ENCODE assay signal across 10 cellular contexts in the genomic region with DNA sequence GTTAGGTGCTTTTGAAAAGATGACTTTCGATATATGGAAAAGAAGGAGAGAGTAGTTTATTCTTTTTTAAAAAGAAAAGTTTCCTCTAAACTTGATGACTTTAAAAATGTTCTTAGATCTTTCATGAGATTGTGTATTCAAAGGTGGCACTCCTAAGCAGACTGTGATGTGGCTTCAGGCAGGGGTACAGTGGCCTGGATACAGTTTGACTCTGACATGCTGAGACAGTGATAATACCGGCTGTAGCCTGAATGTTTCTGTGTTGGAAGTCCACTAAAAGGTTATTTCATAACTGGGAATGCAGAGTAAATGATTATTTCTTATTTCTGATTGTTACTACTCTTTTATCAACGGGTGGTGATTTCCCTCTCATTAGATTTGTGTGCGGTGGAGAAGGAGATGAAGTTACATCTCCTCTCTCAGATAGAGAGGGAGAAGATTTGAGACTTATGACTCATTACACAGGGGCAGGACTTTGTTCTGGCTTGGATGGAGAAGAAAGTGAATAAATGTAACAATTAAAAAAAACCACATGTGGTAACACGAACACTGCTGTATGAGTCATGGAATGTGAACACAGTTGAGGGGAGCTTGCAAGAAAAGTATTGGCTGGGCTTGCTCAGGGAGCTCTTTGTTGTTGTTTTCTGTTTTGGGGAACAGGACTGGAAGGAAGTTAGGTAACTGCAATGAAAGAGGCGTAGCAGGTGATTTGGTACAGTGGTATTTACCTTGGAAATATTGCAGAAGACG. TPM values are rescaled to one million over a fixed set of nuclear protein-coding genes. Genes with fewer than 3 reads are reported as not detected.
DNase-seq lines count a peak whose midpoint lies in the region; ATAC-seq and TF ChIP-seq lines count a peak whose summit lies in the region.
"Had no signal": no experiment of that assay in that cellular context is flagged by ENCODE, and none has a peak within 500 bp of the region (broad histone marks: within the 10 kb centered on the region; RNA-seq: fewer than 3 reads in every experiment).

No MANE protein-coding gene starts in this region.

- H2AFZ ChIP-seq in KMS-11 (ENCODE audit: low read depth), result peak overlapping the region; percentile 31; the same call in 1 of the 2 replicates

- no peak for TF ChIP-seq CTCF in KMS-11 (conservative IDR thresholded peaks at IDR 0.05; ENCODE audit: low read depth, low read length)

- H3K27me3 ChIP-seq in KMS-11 (ENCODE audit: insufficient read depth, low read depth) (no peaks in the 10 kb centered on the region), adipocyte (replicated peaks; ENCODE audit: control insufficient read depth, insufficient read depth, low read length) (no peaks in the 10 kb centered on the region)

- H3K27ac ChIP-seq in KMS-11 (peak overlapping the region; percentile 23; the same call in 1 of the 2 replicates), mesodermal cell (ENCODE audit: low read depth, low read length, severe bottlenecking) (peak overlapping the region; percentile 18)
- H3K27ac ChIP-seq: psoas muscle, VCaP had no signal

- no peaks in the 10 kb centered on the region for H4K20me1 ChIP-seq in KMS-11 (ENCODE audit: insufficient read depth)

- no peak for DNase-seq in activated CD4-positive, CD25-positive, alpha-beta regulatory T cell (lab: John Stamatoyannopoulos, UW)
- DNase-seq in adipocyte (ENCODE audit: low read depth) (peak; percentile 88), inferior parietal cortex (ENCODE audit: extremely low spot score) (no peak), NCI-H146 treated with DMSO at 0.1 percent for 48 hours (lab: John Stamatoyannopoulos, UW; ENCODE audit: unreplicated experiment) (no peak), SHP77 (lab: John Stamatoyannopoulos, UW) (no peak)
- DNase-seq: psoas muscle had no signal

- H3K9me3 ChIP-seq in adipocyte (ENCODE audit: control insufficient read depth, low read length) (no peaks in the 10 kb centered on the region), mesodermal cell (ENCODE audit: control insufficient read depth, low read length) (no peaks in the 10 kb centered on the region)
- H3K9me3 ChIP-seq: psoas muscle had no signal

- no peaks in the 10 kb centered on the region for H3K36me3 ChIP-seq in KMS-11 (ENCODE audit: insufficient read depth)
- H3K36me3 ChIP-seq in adipocyte (ENCODE audit: control insufficient read depth, insufficient read depth, low read length, severe bottlenecking), result no peaks in the 10 kb centered on the region
- H3K36me3 ChIP-seq in mesodermal cell (ENCODE audit: control insufficient read depth, insufficient read depth, low read length), result no peaks in the 10 kb centered on the region

- peaks cover 31% of the 10 kb centered on the region for H3K4me1 ChIP-seq in KMS-11 (ENCODE audit: low read depth, poor library complexity, severe bottlenecking)
- peaks cover 35% of the 10 kb centered on the region for H3K4me1 ChIP-seq in adipocyte (ENCODE audit: control insufficient read depth, insufficient read depth, low read length)
- peaks cover 9% of the 10 kb centered on the region for H3K4me1 ChIP-seq in mesodermal cell (ENCODE audit: control insufficient read depth, insufficient read depth, low read length, poor library complexity, severe bottlenecking)
- H3K4me1 ChIP-seq: psoas muscle had no signal

- H3K4me3 ChIP-seq in KMS-11 (IDR thresholded peaks at IDR 0.05; ENCODE audit: insufficient read depth, low read depth, low read length) (no peak overlapping the region), adipocyte (ENCODE audit: low read length) (no peak overlapping the region), mesodermal cell (ENCODE audit: extremely low read depth, insufficient read depth, low read length, poor library complexity, severe bottlenecking) (no peak overlapping the region)
- H3K4me3 ChIP-seq: psoas muscle had no signal

- H3K79me2 ChIP-seq in KMS-11 (ENCODE audit: insufficient read depth, low read depth), result no peaks in the 10 kb centered on the region

- H3K4me2 ChIP-seq in KMS-11, result peak overlapping the region; percentile 72

- ATAC-seq in activated CD4-positive, CD25-positive, alpha-beta regulatory T cell treated with anti-CD3 and anti-CD28 coated beads, Interleukin-2, amount 50 U/mL, for 24 hours, result peak; percentile 82 to 87

- H3K9ac ChIP-seq in KMS-11 (no peak overlapping the region), adipocyte (ENCODE audit: low read length) (no peak overlapping the region)

- 78 to 95% methylated on average over 2 of the region's 7 CpGs for WGBS in mesodermal cell (ENCODE audit: insufficient coverage in 2 of 2), 2 experiments

RNA-seq across cellular contexts. Expression of gene SPTSSB, which starts 21.6 kb away (rescaled TPM):
- 2.1 TPM for polyA plus RNA-seq in mesodermal cell (2013, experiment 1 of 2)
- polyA plus RNA-seq in mesodermal cell (2013, experiment 2 of 2), result 1.0 TPM
